Comparison of ENCODE assay signal across 8 cellular contexts in the genomic region with DNA sequence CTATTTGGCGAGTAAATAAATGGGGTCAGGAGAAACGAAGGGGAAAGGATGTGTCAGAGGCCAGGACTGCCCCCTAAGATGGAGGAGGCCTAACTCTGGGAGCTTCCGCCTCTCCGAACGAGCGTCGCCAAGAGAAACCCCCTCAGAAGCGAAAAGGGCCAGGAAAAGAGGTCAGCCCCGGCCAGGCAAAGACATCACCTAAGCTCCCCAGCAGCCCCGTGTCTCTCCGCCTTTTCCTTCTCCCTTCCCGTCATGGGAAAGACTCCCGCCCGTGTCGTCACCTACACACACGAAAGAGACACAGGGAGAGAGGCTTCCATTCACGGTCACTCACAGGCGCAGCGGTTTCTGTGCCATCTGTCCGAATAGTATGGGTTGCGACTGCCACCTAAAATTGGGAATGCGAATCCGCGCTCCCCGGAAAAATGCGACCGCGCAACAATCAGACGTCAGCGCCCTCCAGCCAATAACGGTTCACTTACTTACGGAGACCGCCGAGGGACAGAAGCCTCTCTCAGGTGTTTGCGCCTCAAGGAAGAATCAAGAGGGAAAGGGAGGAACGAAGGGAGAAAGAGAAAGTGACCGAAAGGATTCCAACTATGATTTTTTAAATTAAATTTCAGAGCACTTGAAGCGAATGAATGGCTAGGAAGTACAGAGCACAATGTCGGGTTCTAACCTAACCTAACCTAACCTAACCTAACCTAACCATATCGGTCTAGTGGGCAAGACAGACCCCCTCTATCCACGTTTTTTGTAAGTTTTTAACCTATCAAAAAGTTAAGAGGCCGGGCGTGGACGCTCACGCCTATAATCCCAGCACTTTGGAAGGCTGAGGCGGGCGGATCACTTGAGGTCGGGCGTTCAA. TPM values are rescaled to one million over a fixed set of nuclear protein-coding genes. Genes with fewer than 3 reads are reported as not detected.
DNase-seq lines count a peak whose midpoint lies in the region; ATAC-seq, FAIRE-seq and TF ChIP-seq lines count a peak whose summit lies in the region.

A gene (minus strand): TSS at position 402 of the 868 bp plus-strand sequence. CDS start 45 bp downstream, at position 357.

- intact Hi-C loops in T-helper 1 cell treated with Interleukin-12 subunit alpha and Interleukin-12 subunit beta and Interleukin-4 antibody, amounts not matched to agents 30 ng/mL and 1 ng/mL, for 36 hours (cut with micrococcal nuclease) = loop anchor here (1.0 to 5.0 kb wide), 6 partner anchors 19 to 645 kb away; a partner anchor contains a TSS
- intact Hi-C loops in adrenal gland (cut with DNase I) = no loop called here
- intact Hi-C loops in heart right ventricle (cut with DNase I) = no loop called here
- intact Hi-C loops in posterior cingulate gyrus (cut with DNase I) = loop anchor here (1.0 kb wide), 1 partner anchor 81 kb away; a partner anchor contains a TSS

- ATAC-seq in heart right ventricle = peak; percentile 89 to 98 (median 96)

- H3K4me1 ChIP-seq in adrenal gland (replicated peaks in 1 of 2) (peaks cover 8 to 15% of the 10 kb centered on the region in 2 donors), heart right ventricle (peaks cover 0 to 27% (median 18%) of the 10 kb centered on the region in 9 donors)

- peak; percentile 93 for FAIRE-seq in G401.6 (lab: Jason Lieb, UNC)

- peak; percentile 64 to 76 for TF ChIP-seq POLR2A in adrenal gland (IDR thresholded peaks at IDR 0.05)

- H3K9me3 Mint-ChIP-seq in HFFc6 (no peaks in the 10 kb centered on the region), type B pancreatic cell (no peaks in the 10 kb centered on the region)

- H3K4me1 Mint-ChIP-seq in HFFc6 (ENCODE audit: low read depth) (peaks cover 13% of the 10 kb centered on the region), type B pancreatic cell (ENCODE audit: unreplicated experiment) (peaks cover 5% of the 10 kb centered on the region)

- H3K4me3 Mint-ChIP-seq in HFFc6 (peak within 1 kb of the TSS; percentile 100), type B pancreatic cell (peak within 1 kb of the TSS; percentile 99)

- H3K9me3 ChIP-seq in adrenal gland (replicated peaks in 1 of 3) (no peaks in the 10 kb centered on the region), heart right ventricle (no peaks in the 10 kb centered on the region)

- no peak for TF ChIP-seq CTCF in HFFc6 (IDR thresholded peaks at IDR 0.05)
- TF ChIP-seq CTCF in adrenal gland (IDR thresholded peaks at IDR 0.05) = no peak
- TF ChIP-seq CTCF in heart right ventricle (IDR thresholded peaks at IDR 0.05) = no peak
- TF ChIP-seq CTCF in type B pancreatic cell (conservative IDR thresholded peaks at IDR 0.05) = no peak

- H3K27me3 Mint-ChIP-seq in HFFc6 (ENCODE audit: insufficient read depth) (no peaks in the 10 kb centered on the region; the same call in 1 of the 2 replicates), type B pancreatic cell (no peaks in the 10 kb centered on the region)

- no peaks in the 10 kb centered on the region for H3K27me3 ChIP-seq in adrenal gland
- H3K27me3 ChIP-seq in heart right ventricle = no peaks in the 10 kb centered on the region

- 1 to 3% (median 1%) methylated on average over 39 to 49 of the region's 49 CpGs for WGBS in adrenal gland, 4 donors
- WGBS in heart right ventricle, 2 donors = 2 to 4% methylated on average over 48 to 49 of the region's 49 CpGs

- H3K27ac ChIP-seq in adrenal gland (peak within 1 kb of the TSS in 4 of 5 donors; percentile 72 to 90 (median 84)), heart right ventricle (peak within 1 kb of the TSS in 9 of 10 donors; percentile 51 to 92 (median 78))

- DNase-seq in HFFc6 (peak; percentile 87), NCI-H1417 (lab: John Stamatoyannopoulos, UW) (peak; percentile 71 to 85 (median 74)), adrenal gland (peak; percentile 90 to 97 (median 92)), heart right ventricle (peak; percentile 80 to 92), posterior cingulate gyrus (peak; percentile 81 to 97 (median 86)), type B pancreatic cell (ENCODE audit: extremely low spot score, unreplicated experiment) (peak; percentile 84)

- peaks cover 20% of the 10 kb centered on the region for H3K36me3 Mint-ChIP-seq in HFFc6 (ENCODE audit: low read depth)
- H3K36me3 Mint-ChIP-seq in type B pancreatic cell = peaks cover 6% of the 10 kb centered on the region

- H3K27ac Mint-ChIP-seq in HFFc6 (peak within 1 kb of the TSS; percentile 99), type B pancreatic cell (peak within 1 kb of the TSS; percentile 96)

- no peaks in the 10 kb centered on the region for H3K36me3 ChIP-seq in adrenal gland (replicated peaks in 1 of 2)
- peaks cover 0 to 6% (median 0%) of the 10 kb centered on the region in 9 donors for H3K36me3 ChIP-seq in heart right ventricle

- H3K4me3 ChIP-seq in adrenal gland = peak within 1 kb of the TSS; percentile 45 to 92 (median 61)
- peak within 1 kb of the TSS; percentile 70 to 98 (median 82) for H3K4me3 ChIP-seq in heart right ventricle

RNA-seq across cellular contexts. Expression of the gene that starts here (rescaled TPM):
- total RNA-seq in HFFc6 (2021; fragmentation: NEBNext Ultra II Directional; extraction: Animal tissue kit (Norgen Biotek cat#: 25700)) = 10 to 100 TPM; 19.1 to 24.5 (median 20.6) TPM
- total RNA-seq in T-helper 1 cell treated with Interleukin-12 subunit alpha and Interleukin-12 subunit beta and Interleukin-4 antibody, amounts not matched to agents 30 ng/mL and 1 ng/mL, for 36 hours = 40.7 and 42.0 TPM in 2 replicates
- total RNA-seq in adrenal gland (10 to 100 TPM; 10.9 to 24.1 (median 15.5) TPM), heart right ventricle (10 to 100 TPM in 9 of 10 donors, 1 to 10 TPM in 1; 9.5 to 20.0 (median 13.4) TPM), type B pancreatic cell (ENCODE audit: low replicate concordance) (18.4 and 25.1 TPM in 2 replicates)
- polyA plus RNA-seq in adrenal gland (10 to 100 TPM; 12.0 to 22.4 (median 13.8) TPM), heart right ventricle (10 to 100 TPM; 14.0 to 15.3 TPM)

Comparison
In these comparisons a context has a peak if more than half of its experiments do, and no peak if none do; other contexts are left out.
1. Peak in every context shown above with its lines: DNase-seq, ATAC-seq, H3K4me3 ChIP-seq and H3K27ac ChIP-seq.
2. intact Hi-C loops: an anchor here in T-helper 1 cell treated with Interleukin-12 subunit alpha and Interleukin-12 subunit beta and Interleukin-4 antibody, amounts not matched to agents 30 ng/mL and 1 ng/mL, for 36 hours (1.0 to 5.0 kb wide) and posterior cingulate gyrus (1.0 kb wide); none called in adrenal gland and heart right ventricle.